ENCODE assay signal across 16 cellular contexts in the genomic region with DNA sequence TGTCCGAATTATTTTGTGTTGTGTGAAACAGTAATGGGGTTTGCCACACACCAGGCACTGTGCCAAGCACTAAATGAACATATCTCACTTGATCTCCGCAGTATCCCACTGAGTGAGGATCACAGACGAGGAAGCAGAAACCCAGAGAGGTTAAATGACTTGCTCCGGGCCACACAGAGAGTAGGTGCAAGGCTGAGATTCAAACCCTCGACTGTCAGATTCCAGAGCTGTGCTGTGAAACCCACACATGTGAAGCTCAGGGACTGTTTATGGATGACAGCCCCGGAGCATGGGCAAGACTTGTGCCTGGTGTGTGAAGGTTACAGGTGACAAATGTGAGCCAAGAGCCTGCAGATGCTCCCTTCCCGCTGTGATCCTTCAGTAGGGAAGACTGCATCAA.
"Had no signal": no experiment of that assay in that cellular context is flagged by ENCODE, and none has a peak within 500 bp of the region (broad histone marks: within the 10 kb centered on the region; RNA-seq: fewer than 3 reads in every experiment).

No MANE protein-coding gene starts in this region.

- H3K27ac Mint-ChIP-seq: activated CD4-positive, alpha-beta T cell treated with anti-CD3 and anti-CD28 coated beads, Interleukin-2, amount 10 ng/mL, durations not matched to agents 7 days and 5 days; activated naive CD8-positive, alpha-beta T cell treated with anti-CD3 and anti-CD28 coated beads, Interleukin-2, amount 10 ng/mL, durations not matched to agents 7 days and 5 days; activated T-cell treated with anti-CD3 and anti-CD28 coated beads, Interleukin-2, amount 50 U/mL, for 72 hours; mesothelial cell of epicardium; neural progenitor cell; stimulated activated effector memory CD8-positive, alpha-beta T cell treated with anti-CD3 and anti-CD28 coated beads, Interleukin-12 subunit alpha, Interleukin-12 subunit beta, amount 100 ng/mL, for 72 hours; T-cell had no signal

- ATAC-seq: activated T-cell treated with anti-CD3 and anti-CD28 coated beads, Interleukin-2, amount 50 U/mL, for 72 hours; pancreas; stimulated activated effector memory CD8-positive, alpha-beta T cell treated with anti-CD3 and anti-CD28 coated beads, Interleukin-12 subunit alpha, Interleukin-12 subunit beta, amount 100 ng/mL, for 72 hours; T-cell had no signal

- H3K4me3 Mint-ChIP-seq: activated CD4-positive, alpha-beta T cell treated with anti-CD3 and anti-CD28 coated beads, Interleukin-2, amount 10 ng/mL, durations not matched to agents 7 days and 5 days; activated naive CD8-positive, alpha-beta T cell treated with anti-CD3 and anti-CD28 coated beads, Interleukin-2, amount 10 ng/mL, durations not matched to agents 7 days and 5 days; activated T-cell treated with anti-CD3 and anti-CD28 coated beads, Interleukin-2, amount 50 U/mL, for 72 hours; mesothelial cell of epicardium; neural progenitor cell; stimulated activated effector memory CD8-positive, alpha-beta T cell treated with anti-CD3 and anti-CD28 coated beads, Interleukin-12 subunit alpha, Interleukin-12 subunit beta, amount 100 ng/mL, for 72 hours; T-cell had no signal

- H3K9me3 Mint-ChIP-seq: activated CD4-positive, alpha-beta T cell treated with anti-CD3 and anti-CD28 coated beads, Interleukin-2, amount 10 ng/mL, durations not matched to agents 7 days and 5 days; activated naive CD8-positive, alpha-beta T cell treated with anti-CD3 and anti-CD28 coated beads, Interleukin-2, amount 10 ng/mL, durations not matched to agents 7 days and 5 days; activated T-cell treated with anti-CD3 and anti-CD28 coated beads, Interleukin-2, amount 50 U/mL, for 72 hours; mesothelial cell of epicardium; neural progenitor cell; stimulated activated effector memory CD8-positive, alpha-beta T cell treated with anti-CD3 and anti-CD28 coated beads, Interleukin-12 subunit alpha, Interleukin-12 subunit beta, amount 100 ng/mL, for 72 hours; T-cell had no signal

- DNase-seq: activated CD4-positive, alpha-beta T cell treated with anti-CD3 and anti-CD28 coated beads, Interleukin-2, amount 10 ng/mL, durations not matched to agents 7 days and 5 days; activated CD8-positive, alpha-beta memory T cell treated with anti-CD3 and anti-CD28 coated beads, Interleukin-2, amount 50 U/mL, for 48 hours; activated gamma-delta T cell treated with Interleukin-2 at 50 U/mL for 16 hours; activated naive CD8-positive, alpha-beta T cell treated with anti-CD3 and anti-CD28 coated beads, Interleukin-2, amount 10 ng/mL, durations not matched to agents 7 days and 5 days; activated T-cell treated with anti-CD3 and anti-CD28 coated beads, Interleukin-2, amount 50 U/mL, for 72 hours; anterior cingulate cortex; esophagus squamous epithelium; hypothalamus; kidney glomerular epithelial cell; pancreas; T-cell; T-helper 9 cell; thyroid gland had no signal

- H3K27ac ChIP-seq: esophagus squamous epithelium, neural progenitor cell, pancreas, thyroid gland had no signal

- H3K27me3 ChIP-seq: pancreas, thyroid gland had no signal

- H3K36me3 Mint-ChIP-seq: activated naive CD8-positive, alpha-beta T cell treated with anti-CD3 and anti-CD28 coated beads, Interleukin-2, amount 10 ng/mL, durations not matched to agents 7 days and 5 days; mesothelial cell of epicardium; neural progenitor cell; stimulated activated effector memory CD8-positive, alpha-beta T cell treated with anti-CD3 and anti-CD28 coated beads, Interleukin-12 subunit alpha, Interleukin-12 subunit beta, amount 100 ng/mL, for 72 hours; T-cell had no signal

- H3K4me3 ChIP-seq: esophagus squamous epithelium, neural progenitor cell, pancreas, thyroid gland had no signal

- H3K36me3 ChIP-seq: esophagus squamous epithelium, neural progenitor cell, pancreas, thyroid gland had no signal

- H3K9me3 ChIP-seq: esophagus squamous epithelium, pancreas, thyroid gland had no signal
